1 cellular context compared by ENCODE assay signal in the genomic region with DNA sequence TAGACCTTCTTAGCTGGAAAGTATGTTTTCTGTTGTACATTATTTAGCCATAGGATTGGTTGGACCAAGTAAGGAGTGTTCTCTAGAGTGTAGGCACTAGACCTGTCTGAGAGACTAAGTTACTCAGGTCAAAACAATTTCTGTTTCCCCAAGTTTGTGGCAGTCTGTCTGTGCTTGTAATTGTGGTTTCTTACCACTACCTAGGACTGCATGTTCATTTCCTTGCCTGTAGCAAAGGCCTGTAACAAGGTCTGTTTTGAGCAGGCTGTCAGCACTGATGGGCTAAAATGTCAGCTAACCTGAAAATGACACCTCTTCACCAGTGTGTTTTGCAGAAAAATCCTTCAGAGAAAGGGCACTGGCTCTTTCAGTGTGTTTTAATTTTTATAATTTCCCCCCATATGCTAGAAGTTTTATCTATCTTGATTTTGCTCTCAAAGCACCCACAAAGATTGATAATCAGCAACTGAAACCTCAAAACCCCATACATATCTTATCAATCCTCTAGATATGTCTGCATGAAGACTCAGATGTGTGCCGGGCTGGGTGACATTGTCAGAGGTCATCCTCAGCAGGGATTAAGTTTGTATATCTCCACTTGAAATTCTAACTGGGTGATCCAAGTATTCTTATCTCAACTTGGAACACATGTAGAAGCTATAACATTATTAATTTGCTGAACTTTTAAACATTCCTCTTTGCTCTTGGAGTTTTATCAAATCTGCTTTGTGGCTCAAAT.
TF ChIP-seq lines count a peak whose summit lies in the region.

No MANE protein-coding gene starts in this region.

TF ChIP-seq in GM23338, 12 proteins besides CTCF, POLR2A, EP300 and RAD21 (continued from another document):
- TF ChIP-seq, protein P1, sequence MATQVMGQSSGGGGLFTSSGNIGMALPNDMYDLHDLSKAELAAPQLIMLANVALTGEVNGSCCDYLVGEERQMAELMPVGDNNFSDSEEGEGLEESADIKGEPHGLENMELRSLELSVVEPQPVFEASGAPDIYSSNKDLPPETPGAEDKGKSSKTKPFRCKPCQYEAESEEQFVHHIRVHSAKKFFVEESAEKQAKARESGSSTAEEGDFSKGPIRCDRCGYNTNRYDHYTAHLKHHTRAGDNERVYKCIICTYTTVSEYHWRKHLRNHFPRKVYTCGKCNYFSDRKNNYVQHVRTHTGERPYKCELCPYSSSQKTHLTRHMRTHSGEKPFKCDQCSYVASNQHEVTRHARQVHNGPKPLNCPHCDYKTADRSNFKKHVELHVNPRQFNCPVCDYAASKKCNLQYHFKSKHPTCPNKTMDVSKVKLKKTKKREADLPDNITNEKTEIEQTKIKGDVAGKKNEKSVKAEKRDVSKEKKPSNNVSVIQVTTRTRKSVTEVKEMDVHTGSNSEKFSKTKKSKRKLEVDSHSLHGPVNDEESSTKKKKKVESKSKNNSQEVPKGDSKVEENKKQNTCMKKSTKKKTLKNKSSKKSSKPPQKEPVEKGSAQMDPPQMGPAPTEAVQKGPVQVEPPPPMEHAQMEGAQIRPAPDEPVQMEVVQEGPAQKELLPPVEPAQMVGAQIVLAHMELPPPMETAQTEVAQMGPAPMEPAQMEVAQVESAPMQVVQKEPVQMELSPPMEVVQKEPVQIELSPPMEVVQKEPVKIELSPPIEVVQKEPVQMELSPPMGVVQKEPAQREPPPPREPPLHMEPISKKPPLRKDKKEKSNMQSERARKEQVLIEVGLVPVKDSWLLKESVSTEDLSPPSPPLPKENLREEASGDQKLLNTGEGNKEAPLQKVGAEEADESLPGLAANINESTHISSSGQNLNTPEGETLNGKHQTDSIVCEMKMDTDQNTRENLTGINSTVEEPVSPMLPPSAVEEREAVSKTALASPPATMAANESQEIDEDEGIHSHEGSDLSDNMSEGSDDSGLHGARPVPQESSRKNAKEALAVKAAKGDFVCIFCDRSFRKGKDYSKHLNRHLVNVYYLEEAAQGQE (IDR thresholded peaks at IDR 0.05; ENCODE audit: unreplicated experiment): no peak
- TF ChIP-seq, protein P2, sequence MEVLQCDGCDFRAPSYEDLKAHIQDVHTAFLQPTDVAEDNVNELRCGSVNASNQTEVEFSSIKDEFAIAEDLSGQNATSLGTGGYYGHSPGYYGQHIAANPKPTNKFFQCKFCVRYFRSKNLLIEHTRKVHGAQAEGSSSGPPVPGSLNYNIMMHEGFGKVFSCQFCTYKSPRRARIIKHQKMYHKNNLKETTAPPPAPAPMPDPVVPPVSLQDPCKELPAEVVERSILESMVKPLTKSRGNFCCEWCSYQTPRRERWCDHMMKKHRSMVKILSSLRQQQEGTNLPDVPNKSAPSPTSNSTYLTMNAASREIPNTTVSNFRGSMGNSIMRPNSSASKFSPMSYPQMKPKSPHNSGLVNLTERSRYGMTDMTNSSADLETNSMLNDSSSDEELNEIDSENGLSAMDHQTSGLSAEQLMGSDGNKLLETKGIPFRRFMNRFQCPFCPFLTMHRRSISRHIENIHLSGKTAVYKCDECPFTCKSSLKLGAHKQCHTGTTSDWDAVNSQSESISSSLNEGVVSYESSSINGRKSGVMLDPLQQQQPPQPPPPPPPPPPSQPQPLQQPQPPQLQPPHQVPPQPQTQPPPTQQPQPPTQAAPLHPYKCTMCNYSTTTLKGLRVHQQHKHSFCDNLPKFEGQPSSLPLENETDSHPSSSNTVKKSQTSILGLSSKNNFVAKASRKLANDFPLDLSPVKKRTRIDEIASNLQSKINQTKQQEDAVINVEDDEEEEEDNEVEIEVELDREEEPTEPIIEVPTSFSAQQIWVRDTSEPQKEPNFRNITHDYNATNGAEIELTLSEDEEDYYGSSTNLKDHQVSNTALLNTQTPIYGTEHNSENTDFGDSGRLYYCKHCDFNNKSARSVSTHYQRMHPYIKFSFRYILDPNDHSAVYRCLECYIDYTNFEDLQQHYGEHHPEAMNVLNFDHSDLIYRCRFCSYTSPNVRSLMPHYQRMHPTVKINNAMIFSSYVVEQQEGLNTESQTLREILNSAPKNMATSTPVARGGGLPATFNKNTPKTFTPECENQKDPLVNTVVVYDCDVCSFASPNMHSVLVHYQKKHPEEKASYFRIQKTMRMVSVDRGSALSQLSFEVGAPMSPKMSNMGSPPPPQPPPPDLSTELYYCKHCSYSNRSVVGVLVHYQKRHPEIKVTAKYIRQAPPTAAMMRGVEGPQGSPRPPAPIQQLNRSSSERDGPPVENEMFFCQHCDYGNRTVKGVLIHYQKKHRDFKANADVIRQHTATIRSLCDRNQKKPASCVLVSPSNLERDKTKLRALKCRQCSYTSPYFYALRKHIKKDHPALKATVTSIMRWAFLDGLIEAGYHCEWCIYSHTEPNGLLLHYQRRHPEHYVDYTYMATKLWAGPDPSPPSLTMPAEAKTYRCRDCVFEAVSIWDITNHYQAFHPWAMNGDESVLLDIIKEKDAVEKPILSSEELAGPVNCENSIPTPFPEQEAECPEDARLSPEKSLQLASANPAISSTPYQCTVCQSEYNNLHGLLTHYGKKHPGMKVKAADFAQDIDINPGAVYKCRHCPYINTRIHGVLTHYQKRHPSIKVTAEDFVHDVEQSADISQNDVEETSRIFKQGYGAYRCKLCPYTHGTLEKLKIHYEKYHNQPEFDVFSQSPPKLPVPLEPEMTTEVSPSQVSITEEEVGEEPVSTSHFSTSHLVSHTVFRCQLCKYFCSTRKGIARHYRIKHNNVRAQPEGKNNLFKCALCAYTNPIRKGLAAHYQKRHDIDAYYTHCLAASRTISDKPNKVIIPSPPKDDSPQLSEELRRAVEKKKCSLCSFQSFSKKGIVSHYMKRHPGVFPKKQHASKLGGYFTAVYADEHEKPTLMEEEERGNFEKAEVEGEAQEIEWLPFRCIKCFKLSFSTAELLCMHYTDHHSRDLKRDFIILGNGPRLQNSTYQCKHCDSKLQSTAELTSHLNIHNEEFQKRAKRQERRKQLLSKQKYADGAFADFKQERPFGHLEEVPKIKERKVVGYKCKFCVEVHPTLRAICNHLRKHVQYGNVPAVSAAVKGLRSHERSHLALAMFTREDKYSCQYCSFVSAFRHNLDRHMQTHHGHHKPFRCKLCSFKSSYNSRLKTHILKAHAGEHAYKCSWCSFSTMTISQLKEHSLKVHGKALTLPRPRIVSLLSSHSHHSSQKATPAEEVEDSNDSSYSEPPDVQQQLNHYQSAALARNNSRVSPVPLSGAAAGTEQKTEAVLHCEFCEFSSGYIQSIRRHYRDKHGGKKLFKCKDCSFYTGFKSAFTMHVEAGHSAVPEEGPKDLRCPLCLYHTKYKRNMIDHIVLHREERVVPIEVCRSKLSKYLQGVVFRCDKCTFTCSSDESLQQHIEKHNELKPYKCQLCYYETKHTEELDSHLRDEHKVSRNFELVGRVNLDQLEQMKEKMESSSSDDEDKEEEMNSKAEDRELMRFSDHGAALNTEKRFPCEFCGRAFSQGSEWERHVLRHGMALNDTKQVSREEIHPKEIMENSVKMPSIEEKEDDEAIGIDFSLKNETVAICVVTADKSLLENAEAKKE (CRISPR knock-in tag; IDR thresholded peaks at IDR 0.05): no peak
- TF ChIP-seq JUNB (IDR thresholded peaks at IDR 0.05; ENCODE audit: unreplicated experiment): no peak
- TF ChIP-seq, protein P3, sequence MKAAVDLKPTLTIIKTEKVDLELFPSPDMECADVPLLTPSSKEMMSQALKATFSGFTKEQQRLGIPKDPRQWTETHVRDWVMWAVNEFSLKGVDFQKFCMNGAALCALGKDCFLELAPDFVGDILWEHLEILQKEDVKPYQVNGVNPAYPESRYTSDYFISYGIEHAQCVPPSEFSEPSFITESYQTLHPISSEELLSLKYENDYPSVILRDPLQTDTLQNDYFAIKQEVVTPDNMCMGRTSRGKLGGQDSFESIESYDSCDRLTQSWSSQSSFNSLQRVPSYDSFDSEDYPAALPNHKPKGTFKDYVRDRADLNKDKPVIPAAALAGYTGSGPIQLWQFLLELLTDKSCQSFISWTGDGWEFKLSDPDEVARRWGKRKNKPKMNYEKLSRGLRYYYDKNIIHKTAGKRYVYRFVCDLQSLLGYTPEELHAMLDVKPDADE (IDR thresholded peaks at IDR 0.05): no peak
- TF ChIP-seq ZNF114 (CRISPR knock-in tag; IDR thresholded peaks at IDR 0.05): no peak
- no peak for TF ChIP-seq EZH2phosphoT487 (IDR thresholded peaks at IDR 0.05; ENCODE audit: unreplicated experiment)
- TF ChIP-seq ZNF331 (CRISPR knock-in tag; IDR thresholded peaks at IDR 0.05; ENCODE audit: low read depth): no peak
- TF ChIP-seq POLR2AphosphoS5 (IDR thresholded peaks at IDR 0.05; ENCODE audit: low read depth): no peak
- no peak for TF ChIP-seq CREB1 (CRISPR knock-in tag; IDR thresholded peaks at IDR 0.05; ENCODE audit: low read depth)
- TF ChIP-seq NANOG (IDR thresholded peaks at IDR 0.05; ENCODE audit: borderline replicate concordance): no peak
